9 cellular contexts compared by ENCODE assay signal in the genomic region with DNA sequence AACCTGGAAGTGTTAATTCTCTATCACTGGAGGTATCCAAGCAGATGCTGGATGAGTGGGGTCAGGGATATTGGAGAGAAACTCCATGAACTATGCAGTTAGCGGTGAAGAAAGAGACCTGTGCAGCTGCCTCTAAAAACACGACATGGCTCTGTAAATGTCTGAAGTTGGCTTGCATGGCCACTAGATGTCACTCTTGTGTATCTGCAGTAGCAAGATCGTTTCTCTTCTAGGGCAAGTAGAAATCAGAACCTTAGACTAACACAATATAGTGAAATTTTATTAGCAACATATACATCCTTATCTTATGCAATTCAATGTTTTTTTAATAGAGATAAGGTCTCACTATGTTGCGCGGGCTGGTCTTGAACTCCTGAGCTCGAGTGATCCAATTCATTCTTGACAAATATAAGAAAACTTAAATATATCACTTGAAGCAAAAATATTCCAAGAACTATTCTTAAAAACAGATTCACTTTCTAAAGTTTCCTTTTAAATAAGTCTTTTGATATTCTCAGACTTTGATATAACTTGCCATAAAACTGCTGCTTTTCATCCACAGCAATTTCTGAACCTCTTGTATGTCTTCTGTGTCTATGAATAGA.
DNase-seq lines count a peak whose midpoint lies in the region; ATAC-seq and TF ChIP-seq lines count a peak whose summit lies in the region.
"Had no signal": no experiment of that assay in that cellular context is flagged by ENCODE, and none has a peak within 500 bp of the region (broad histone marks: within the 10 kb centered on the region; RNA-seq: fewer than 3 reads in every experiment).

No MANE protein-coding gene starts in this region.

- peaks cover 38% of the 10 kb centered on the region for H3K27me3 ChIP-seq in HAP-1 (ENCODE audit: low read depth)

- peak; percentile 63 for DNase-seq in COLO829 (ENCODE audit: low spot score)
- peak; percentile 67 to 88 for DNase-seq in HAP-1 (ENCODE audit: low spot score in 2 of 2)
- peak; percentile 34 for DNase-seq in NCI-H524 treated with DMSO at 0.1 percent for 48 hours (lab: John Stamatoyannopoulos, UW)
- peak; percentile 38 to 39 for DNase-seq in activated CD4-positive, alpha-beta T cell treated with anti-CD3 and anti-CD28 coated beads, Interleukin-2, amount 50 U/mL, for 4 hours
- DNase-seq in fibroblast of gingiva (ENCODE audit: low read depth) = peak; percentile 72
- DNase-seq in nephron progenitor cell = peak; percentile 52

- no peaks in the 10 kb centered on the region for H3K4me1 Mint-ChIP-seq in nephron progenitor cell

- peak; percentile 88 for TF ChIP-seq CTCF in nephron progenitor cell (IDR thresholded peaks at IDR 0.05)

- in situ Hi-C loops in HAP-1 (cut with MboI; ENCODE audit: low sequenced_read_pairs) = loop anchor here (5.0 kb wide), 1 partner anchor 62 kb away; no protein-coding TSS in a partner anchor

- ATAC-seq in HG03457 (IDR thresholded peaks at IDR 0.05; ENCODE audit: unreplicated experiment) = no peak
- ATAC-seq in GM21526 (IDR thresholded peaks at IDR 0.05; ENCODE audit: low FRiP score, unreplicated experiment) = no peak

- no peaks in the 10 kb centered on the region for H3K9me3 ChIP-seq in HAP-1

- H3K4me1 ChIP-seq in HAP-1 = peaks cover 11% of the 10 kb centered on the region

- no peaks in the 10 kb centered on the region for H3K9me3 Mint-ChIP-seq in nephron progenitor cell
- H3K9me3 Mint-ChIP-seq: T-helper 1 cell treated with Interleukin-12 subunit alpha and Interleukin-12 subunit beta and Interleukin-4 antibody, amounts not matched to agents 30 μg/mL and 1 μg/mL, for 36 hours had no signal

- H3K4me3 Mint-ChIP-seq in nephron progenitor cell = no peak overlapping the region
- H3K4me3 Mint-ChIP-seq: T-helper 1 cell treated with Interleukin-12 subunit alpha and Interleukin-12 subunit beta and Interleukin-4 antibody, amounts not matched to agents 30 μg/mL and 1 μg/mL, for 36 hours had no signal

- peaks cover 64% of the 10 kb centered on the region for H3K27me3 Mint-ChIP-seq in nephron progenitor cell (ENCODE audit: low read depth, poor library complexity)

- no peaks in the 10 kb centered on the region for H3K36me3 ChIP-seq in HAP-1 (replicated peaks)

- no peaks in the 10 kb centered on the region for H3K36me3 Mint-ChIP-seq in nephron progenitor cell (ENCODE audit: low read depth)

- H3K4me3 ChIP-seq in HAP-1 = no peak overlapping the region

- no peak overlapping the region for H3K27ac Mint-ChIP-seq in nephron progenitor cell
- H3K27ac Mint-ChIP-seq: T-helper 1 cell treated with Interleukin-12 subunit alpha and Interleukin-12 subunit beta and Interleukin-4 antibody, amounts not matched to agents 30 μg/mL and 1 μg/mL, for 36 hours had no signal
